Comparison of ENCODE assay signal across 9 cellular contexts in genomic region chr20:25860531-25861150, GRCh38.
A peak's percentile ranks its signal among the peaks of the same experiment; 100 is the strongest.
DNase-seq lines count a peak whose midpoint lies in the region; ATAC-seq and TF ChIP-seq lines count a peak whose summit lies in the region.
"Had no signal": no experiment of that assay in that cellular context is flagged by ENCODE, and none has a peak within 500 bp of the region (broad histone marks: within the 10 kb centered on the region; RNA-seq: fewer than 3 reads in every experiment).

No MANE protein-coding gene starts in this region.

- POLR2A ChIA-PET in naive thymus-derived CD8-positive, alpha-beta T cell (lab: Charles Lee) = no interaction called here

- DNase-seq in BE2C = no peak
- DNase-seq in Daoy (ENCODE audit: low read depth) = peak; percentile 21
- DNase-seq in naive thymus-derived CD8-positive, alpha-beta T cell = no peak
- DNase-seq in GM13976 (ENCODE audit: low spot score) = no peak
- DNase-seq in occipital lobe (lab: John Stamatoyannopoulos, UW) = no peak

- H3K27ac Mint-ChIP-seq in activated naive CD8-positive, alpha-beta T cell = no peak overlapping the region
- peak overlapping the region in 2 of 10 donors; percentile 43 to 75 for H3K27ac Mint-ChIP-seq in naive thymus-derived CD8-positive, alpha-beta T cell

- peak overlapping the region; percentile 37; the same call in 1 of the 2 replicates for H3K4me3 ChIP-seq in BE2C (ENCODE audit: low read depth, low read length)

- H3K36me3 ChIP-seq in BE2C = no peaks in the 10 kb centered on the region

- in situ Hi-C loops in GM13976 (cut with MboI; ENCODE audit: low sequenced_read_pairs, unreplicated experiment) = loop anchor here (25.0 kb wide), 2 partner anchors 173 to 573 kb away; partner anchors contain the start of gene ZNF337

- H3K27me3 ChIP-seq in BE2C = peaks cover 12% of the 10 kb centered on the region
- H3K27me3 ChIP-seq: testis had no signal

- H3K9me3 ChIP-seq in BE2C = no peaks in the 10 kb centered on the region; the same call in 1 of the 2 replicates
- H3K9me3 ChIP-seq: testis had no signal

- H3K4me1 ChIP-seq in BE2C = no peaks in the 10 kb centered on the region

- peaks cover 44% of the 10 kb centered on the region for H3K27me3 Mint-ChIP-seq in activated naive CD8-positive, alpha-beta T cell
- H3K27me3 Mint-ChIP-seq in naive thymus-derived CD8-positive, alpha-beta T cell = peaks cover 34 to 94% (median 74%) of the 10 kb centered on the region in 5 donors

- ATAC-seq in naive thymus-derived CD8-positive, alpha-beta T cell = no peak
- ATAC-seq in HG03025 (IDR thresholded peaks at IDR 0.05; ENCODE audit: low FRiP score, unreplicated experiment) (no peak), HG03432 (IDR thresholded peaks at IDR 0.05; ENCODE audit: unreplicated experiment) (no peak)

- TF ChIP-seq CTCF in BE2C (IDR thresholded peaks at IDR 0.05; ENCODE audit: low read depth, low read length) (no peak), GM13976 (IDR thresholded peaks at IDR 0.05; ENCODE audit: borderline replicate concordance, control extremely low read depth, extremely low read depth, insufficient read depth, missing control alignments) (no peak)

- peaks cover 62% of the 10 kb centered on the region for H3K4me1 Mint-ChIP-seq in activated naive CD8-positive, alpha-beta T cell (ENCODE audit: low read depth)
- H3K4me1 Mint-ChIP-seq in naive thymus-derived CD8-positive, alpha-beta T cell = peaks cover 38 to 69% (median 55%) of the 10 kb centered on the region in 4 donors

- peaks cover 2% of the 10 kb centered on the region for H3K36me3 Mint-ChIP-seq in activated naive CD8-positive, alpha-beta T cell
- peaks cover 0 to 5% (median 4%) of the 10 kb centered on the region in 3 donors for H3K36me3 Mint-ChIP-seq in naive thymus-derived CD8-positive, alpha-beta T cell

- H3K9me3 Mint-ChIP-seq in activated naive CD8-positive, alpha-beta T cell (ENCODE audit: low read depth) = no peaks in the 10 kb centered on the region
- H3K9me3 Mint-ChIP-seq in naive thymus-derived CD8-positive, alpha-beta T cell = peaks cover 0 to 7% (median 0%) of the 10 kb centered on the region in 9 donors

- peak overlapping the region; percentile 87 for H3K4me3 Mint-ChIP-seq in activated naive CD8-positive, alpha-beta T cell
- peak overlapping the region; percentile 68 to 91 (median 82) for H3K4me3 Mint-ChIP-seq in naive thymus-derived CD8-positive, alpha-beta T cell
